17 cellular contexts compared by ENCODE assay signal in the genomic region with DNA sequence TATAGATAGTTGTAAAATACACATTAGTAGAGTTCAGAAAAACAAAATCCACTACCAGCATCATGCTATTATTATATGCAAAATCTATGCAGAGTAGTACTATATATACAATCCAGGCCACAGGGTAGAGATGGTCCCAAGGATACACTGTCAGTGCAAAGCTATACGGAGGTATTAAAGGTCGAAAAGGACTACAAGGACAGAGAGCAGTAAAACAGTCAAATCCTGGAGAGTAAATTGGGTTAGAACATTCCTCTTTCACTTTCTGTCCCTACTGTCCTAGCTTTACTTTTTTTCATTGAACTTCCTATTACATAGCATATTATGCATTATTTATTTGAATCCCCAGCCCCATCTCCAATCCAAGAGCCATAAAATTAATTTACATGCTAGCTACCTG. TPM values are rescaled to one million over a fixed set of nuclear protein-coding genes. Genes with fewer than 3 reads are reported as not detected.
"Had no signal": no experiment of that assay in that cellular context is flagged by ENCODE, and none has a peak within 500 bp of the region (broad histone marks: within the 10 kb centered on the region; RNA-seq: fewer than 3 reads in every experiment).

No MANE protein-coding gene starts in this region.

- H3K27me3 Mint-ChIP-seq: T-helper 17 cell had no signal

- FAIRE-seq: frontal cortex, keratinocyte had no signal

- H3K27ac Mint-ChIP-seq: mesothelial cell of epicardium, neural progenitor cell, T-helper 17 cell had no signal

- H3K27ac ChIP-seq: adrenal gland, left lung, neural progenitor cell, prostate gland, right atrium auricular region, thyroid gland, WERI-Rb-1 had no signal

- DNase-seq: activated CD4-positive, alpha-beta T cell treated with anti-CD3 and anti-CD28 coated beads for 4 hours; activated CD8-positive, alpha-beta memory T cell treated with anti-CD3 and anti-CD28 coated beads for 24 hours; adrenal gland; effector CD4-positive, alpha-beta T cell; head of caudate nucleus; left lung; stimulated activated CD4-positive, alpha-beta T cell treated with anti-CD3 and anti-CD28 coated beads, Interleukin-2, amount 100 ng/mL, for 24 hours; stimulated activated naive CD4-positive, alpha-beta T cell treated with Interleukin-2 at 50 U/mL for 16 hours; T-helper 17 cell; thyroid gland; WERI-Rb-1 had no signal

- H3K4me3 Mint-ChIP-seq: mesothelial cell of epicardium, neural progenitor cell, T-helper 17 cell had no signal

- H2AFZ ChIP-seq: neural progenitor cell had no signal

- H3K9ac ChIP-seq: neural progenitor cell had no signal

- H3K4me3 ChIP-seq: adrenal gland, left lung, neural progenitor cell, prostate gland, right atrium auricular region, thyroid gland had no signal

- H3K4me1 ChIP-seq: left lung, neural progenitor cell, prostate gland, right atrium auricular region, thyroid gland had no signal

- H3K9me3 Mint-ChIP-seq: mesothelial cell of epicardium, neural progenitor cell had no signal

- H3K36me3 ChIP-seq: prostate gland had no signal

- H3K27me3 ChIP-seq: adrenal gland, left lung, neural progenitor cell, right atrium auricular region, thyroid gland had no signal

- H3K4me1 Mint-ChIP-seq: mesothelial cell of epicardium, neural progenitor cell had no signal

- H3K9me3 ChIP-seq: adrenal gland, left lung, prostate gland, right atrium auricular region, thyroid gland had no signal

- H3K4me2 ChIP-seq: neural progenitor cell had no signal

RNA-seq across cellular contexts. Expression of gene SDC1, which starts 39.7 kb away (rescaled TPM):
- total RNA-seq: T-helper 17 cell had no signal
